ENCODE assay signal across 18 cellular contexts in the genomic region with DNA sequence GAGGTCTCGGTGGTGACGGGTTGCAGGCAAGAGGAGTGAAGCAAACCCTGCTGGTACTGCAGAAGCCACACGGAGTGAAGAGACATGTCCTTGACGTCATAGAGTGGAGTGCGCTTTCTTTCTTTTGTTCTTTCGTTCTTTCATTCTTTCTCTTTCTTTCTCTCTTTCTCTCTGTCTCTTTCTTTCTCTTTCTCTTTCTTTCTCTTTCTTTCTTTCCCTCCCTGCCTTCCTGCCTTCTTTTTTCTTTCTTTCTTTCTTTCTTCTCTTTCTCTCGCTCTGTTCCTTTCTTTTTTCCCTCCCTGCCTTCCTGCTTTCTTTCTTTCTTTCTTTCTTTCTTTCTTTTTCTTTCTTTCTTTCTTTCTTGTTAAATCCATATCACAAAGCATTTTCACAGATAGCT.
"Had no signal": no experiment of that assay in that cellular context is flagged by ENCODE, and none has a peak within 500 bp of the region (broad histone marks: within the 10 kb centered on the region; RNA-seq: fewer than 3 reads in every experiment).

No MANE protein-coding gene starts in this region.

- H3K4me3 Mint-ChIP-seq: activated CD4-positive, alpha-beta memory T cell treated with anti-CD3 and anti-CD28 coated beads, Interleukin-2, amount 10 ng/mL, durations not matched to agents 7 days and 5 days; activated CD4-positive, alpha-beta T cell treated with anti-CD3 and anti-CD28 coated beads for 36 hours; activated naive CD8-positive, alpha-beta T cell treated with anti-CD3 and anti-CD28 coated beads, Interleukin-2, amount 10 ng/mL, durations not matched to agents 7 days and 5 days; activated T-cell treated with anti-CD3 and anti-CD28 coated beads, Interleukin-2, amount 50 U/mL, for 4 hours; effector memory CD8-positive, alpha-beta T cell; T-helper 1 cell treated with Interleukin-12 subunit alpha and Interleukin-12 subunit beta and Interleukin-4 antibody, amounts not matched to agents 30 μg/mL and 1 μg/mL, for 36 hours had no signal

- H3K36me3 ChIP-seq: brain microvascular endothelial cell, heart left ventricle, transverse colon, WERI-Rb-1 had no signal

- DNase-seq: activated CD4-positive, alpha-beta memory T cell treated with anti-CD3 and anti-CD28 coated beads, Interleukin-2, amount 10 ng/mL, durations not matched to agents 7 days and 5 days; activated CD4-positive, alpha-beta T cell treated with anti-CD3 and anti-CD28 coated beads for 36 hours; activated naive CD4-positive, alpha-beta T cell; activated naive CD8-positive, alpha-beta T cell treated with anti-CD3 and anti-CD28 coated beads, Interleukin-2, amount 10 ng/mL, durations not matched to agents 7 days and 5 days; activated T-cell treated with anti-CD3 and anti-CD28 coated beads, Interleukin-2, amount 50 U/mL, for 4 hours; brain microvascular endothelial cell; effector memory CD8-positive, alpha-beta T cell; foreskin melanocyte; heart left ventricle; retina; stimulated activated CD4-positive, alpha-beta T cell treated with anti-CD3 and anti-CD28 coated beads, Interleukin-12 subunit alpha, Interleukin-12 subunit beta, amount 100 ng/mL, for 4 hours; stimulated activated CD4-positive, alpha-beta T cell treated with anti-CD3 and anti-CD28 coated beads, Interleukin-2, amount 100 ng/mL, for 24 hours; substantia nigra; transverse colon; WERI-Rb-1 had no signal

- H3K36me3 Mint-ChIP-seq: activated naive CD8-positive, alpha-beta T cell treated with anti-CD3 and anti-CD28 coated beads, Interleukin-2, amount 10 ng/mL, durations not matched to agents 7 days and 5 days had no signal

- H3K27ac Mint-ChIP-seq: activated CD4-positive, alpha-beta memory T cell treated with anti-CD3 and anti-CD28 coated beads, Interleukin-2, amount 10 ng/mL, durations not matched to agents 7 days and 5 days; activated CD4-positive, alpha-beta T cell treated with anti-CD3 and anti-CD28 coated beads for 36 hours; activated naive CD8-positive, alpha-beta T cell treated with anti-CD3 and anti-CD28 coated beads, Interleukin-2, amount 10 ng/mL, durations not matched to agents 7 days and 5 days; effector memory CD8-positive, alpha-beta T cell; T-helper 1 cell treated with Interleukin-12 subunit alpha and Interleukin-12 subunit beta and Interleukin-4 antibody, amounts not matched to agents 30 μg/mL and 1 μg/mL, for 36 hours had no signal

- H3K27me3 ChIP-seq: brain microvascular endothelial cell, heart left ventricle, transverse colon had no signal

- H3K27me3 Mint-ChIP-seq: activated CD4-positive, alpha-beta T cell treated with anti-CD3 and anti-CD28 coated beads for 36 hours had no signal

- ATAC-seq: activated CD4-positive, alpha-beta T cell treated with anti-CD3 and anti-CD28 coated beads for 36 hours; activated T-cell treated with anti-CD3 and anti-CD28 coated beads, Interleukin-2, amount 50 U/mL, for 4 hours; effector memory CD8-positive, alpha-beta T cell; heart left ventricle had no signal

- H3K4me3 ChIP-seq: heart left ventricle, transverse colon had no signal

- H3K27ac ChIP-seq: brain microvascular endothelial cell, epithelial cell of prostate, parathyroid adenoma, transverse colon, WERI-Rb-1 had no signal

- H3K9me3 ChIP-seq: heart left ventricle, transverse colon had no signal

- H3K9me3 Mint-ChIP-seq: activated CD4-positive, alpha-beta memory T cell treated with anti-CD3 and anti-CD28 coated beads, Interleukin-2, amount 10 ng/mL, durations not matched to agents 7 days and 5 days; activated naive CD8-positive, alpha-beta T cell treated with anti-CD3 and anti-CD28 coated beads, Interleukin-2, amount 10 ng/mL, durations not matched to agents 7 days and 5 days; activated T-cell treated with anti-CD3 and anti-CD28 coated beads, Interleukin-2, amount 50 U/mL, for 4 hours; effector memory CD8-positive, alpha-beta T cell; T-helper 1 cell treated with Interleukin-12 subunit alpha and Interleukin-12 subunit beta and Interleukin-4 antibody, amounts not matched to agents 30 μg/mL and 1 μg/mL, for 36 hours had no signal
